Comparison of ENCODE assay signal across 8 cellular contexts in genomic region chr3:138051946-138052802, GRCh38. TPM values are rescaled to one million over a fixed set of nuclear protein-coding genes. Genes with fewer than 3 reads are reported as not detected.
A peak's percentile ranks its signal among the peaks of the same experiment; 100 is the strongest.
DNase-seq lines count a peak whose midpoint lies in the region; ATAC-seq, FAIRE-seq and TF ChIP-seq lines count a peak whose summit lies in the region.

No MANE protein-coding gene starts in this region.

- H3K4me2 ChIP-seq in HepG2 (ENCODE audit: low read depth, low read length) = no peak overlapping the region

- H3K4me3 ChIP-seq in AG09309 (ENCODE audit: control insufficient read depth, low read depth, low read length) = no peak overlapping the region
- no peak overlapping the region for H3K4me3 ChIP-seq in HepG2 (replicated peaks in 1 of 3; ENCODE audit: insufficient read depth in 1 of 3, low read depth in 2 of 3, low read length in 3 of 3)

- no peak overlapping the region for H3K9ac ChIP-seq in HepG2 (ENCODE audit: insufficient read depth, low read depth, low read length)

- H3K4me1 ChIP-seq in HepG2 (ENCODE audit: insufficient read depth, low read length) = no peaks in the 10 kb centered on the region

- WGBS in HepG2 (ENCODE audit: low lambda C conversion rate) = 33% methylated on average over 8 of the region's 8 CpGs

- DNase-seq in AG09309 (ENCODE audit: low read depth) = no peak
- DNase-seq in NCI-H146 treated with DMSO at 0.1 percent for 48 hours (lab: John Stamatoyannopoulos, UW; ENCODE audit: unreplicated experiment) = peak; percentile 35
- peak; percentile 28 for DNase-seq in HepG2 (ENCODE audit: low spot score)
- no peak for DNase-seq in CD4-positive, alpha-beta T cell
- no peak for DNase-seq in GF-D8 (lab: John Stamatoyannopoulos, UW)

- intact Hi-C loops in HepG2 (cut with micrococcal nuclease; ENCODE audit: unreplicated experiment) = no loop called here
- intact Hi-C loops in CD4-positive, alpha-beta T cell (cut with DNase I, micrococcal nuclease) = no loop called here

- no peak overlapping the region for H3K27ac ChIP-seq in HepG2 (ENCODE audit: extremely low read length, insufficient read depth, low read length)
- H3K27ac ChIP-seq in CD4-positive, alpha-beta T cell (ENCODE audit: low read depth, low read length) = no peak overlapping the region

- CTCF ChIA-PET in HepG2 (lab: Yijun Ruan, JAX; ENCODE audit: low intra/inter-chr PET ratio, low total read pairs) = no interaction called here
- CTCF ChIA-PET in CD4-positive, alpha-beta T cell (lab: Charles Lee) = no interaction called here

- TF ChIP-seq EP300 in HepG2 (IDR thresholded peaks at IDR 0.05; ENCODE audit: low read depth in 2 of 2, low read length in 2 of 2) (no peak), HepG2 (CRISPR knock-in tag; IDR thresholded peaks at IDR 0.05; ENCODE audit: borderline replicate concordance) (no peak)

- H3K9me3 Mint-ChIP-seq in brain = no peaks in the 10 kb centered on the region
- no peaks in the 10 kb centered on the region for H3K9me3 Mint-ChIP-seq in CD4-positive, alpha-beta T cell

- ATAC-seq in HG02763 (IDR thresholded peaks at IDR 0.05; ENCODE audit: unreplicated experiment) = peak; percentile 79
- ATAC-seq in HepG2 = peak; percentile 92
- no peak for ATAC-seq in CD4-positive, alpha-beta T cell (ENCODE audit: poor library complexity)

- BruUV-seq in HepG2 (replicated peaks; lab: Mats Ljungman, UMichigan) = no TSS peak

- 0 out of 2 replicates have a peak, but pooled peaks have one; percentile 10 for TF ChIP-seq RAD21 in HepG2 (CRISPR knock-in tag; IDR thresholded peaks at IDR 0.05)

- no peak overlapping the region for H2AFZ ChIP-seq in HepG2 (ENCODE audit: low read length)

- H4K20me1 ChIP-seq in HepG2 (ENCODE audit: insufficient read depth, low read length) = no peaks in the 10 kb centered on the region

- no peaks in the 10 kb centered on the region for H3K36me3 ChIP-seq in HepG2 (replicated peaks in 1 of 2; ENCODE audit: control insufficient read depth in 1 of 2, insufficient read depth in 2 of 2, low read length in 2 of 2)

- H3K79me2 ChIP-seq in HepG2 (ENCODE audit: insufficient read depth, low read length) = no peaks in the 10 kb centered on the region

- H3K27ac Mint-ChIP-seq in brain = no peak overlapping the region
- no peak overlapping the region for H3K27ac Mint-ChIP-seq in CD4-positive, alpha-beta T cell

- FAIRE-seq in HepG2 (lab: Jason Lieb, UNC) = peak; percentile 23

- no peak overlapping the region for H3K4me3 Mint-ChIP-seq in brain
- no peak overlapping the region for H3K4me3 Mint-ChIP-seq in CD4-positive, alpha-beta T cell

- no peak for TF ChIP-seq POLR2A in HepG2 (IDR thresholded peaks at IDR 0.05; ENCODE audit: insufficient read depth in 1 of 2, low read depth in 2 of 2, low read length in 2 of 2)

- no peaks in the 10 kb centered on the region for H3K9me3 ChIP-seq in HepG2 (ENCODE audit: low read length)
- no peaks in the 10 kb centered on the region for H3K9me3 ChIP-seq in CD4-positive, alpha-beta T cell (ENCODE audit: control insufficient read depth, low read length)

- no peaks in the 10 kb centered on the region for H3K27me3 Mint-ChIP-seq in brain
- H3K27me3 Mint-ChIP-seq in CD4-positive, alpha-beta T cell = peaks cover 34% of the 10 kb centered on the region

- in situ Hi-C loops in HepG2 (cut with HindIII; ENCODE audit: extremely low pct_ligation_motif_present, low pct_unique_long_range_greater_than_20kb) = no loop called here

- H3K36me3 Mint-ChIP-seq in brain = peaks cover 4% of the 10 kb centered on the region
- H3K36me3 Mint-ChIP-seq in CD4-positive, alpha-beta T cell (ENCODE audit: low read depth) = no peaks in the 10 kb centered on the region

- TF ChIP-seq CTCF in AG09309 (IDR thresholded peaks at IDR 0.05; ENCODE audit: control insufficient read depth, insufficient read depth, low read depth, low read length, missing control alignments) = peak; percentile 82
- peak; percentile 81 for TF ChIP-seq CTCF in GM12872 (IDR thresholded peaks at IDR 0.05; ENCODE audit: insufficient read depth, low read depth, low read length)
- TF ChIP-seq CTCF in brain (conservative IDR thresholded peaks at IDR 0.05) = peak; percentile 55 to 73
- peak; percentile 82 for TF ChIP-seq CTCF in HepG2 (CRISPR knock-in tag; IDR thresholded peaks at IDR 0.05)
- TF ChIP-seq CTCF in CD4-positive, alpha-beta T cell (IDR thresholded peaks at IDR 0.05) = no peak

- no peaks in the 10 kb centered on the region for H3K27me3 ChIP-seq in HepG2 (ENCODE audit: control insufficient read depth in 1 of 2, insufficient read depth in 2 of 2, low read length in 2 of 2)
- H3K27me3 ChIP-seq in CD4-positive, alpha-beta T cell (ENCODE audit: control insufficient read depth, insufficient read depth, low read length) = peaks cover 23% of the 10 kb centered on the region

- POLR2A ChIA-PET in HepG2 (lab: Yijun Ruan, JAX) = no interaction called here
- POLR2A ChIA-PET in CD4-positive, alpha-beta T cell (lab: Charles Lee) = no interaction called here

- peaks cover 14% of the 10 kb centered on the region for H3K4me1 Mint-ChIP-seq in brain
- H3K4me1 Mint-ChIP-seq in CD4-positive, alpha-beta T cell (ENCODE audit: low read depth) = no peaks in the 10 kb centered on the region

TF ChIP-seq in HepG2, 621 proteins besides CTCF, POLR2A, EP300 and RAD21 (continues in another document):
- TF ChIP-seq LCORL (IDR thresholded peaks at IDR 0.05) (no peak), LCORL (CRISPR knock-in tag; IDR thresholded peaks at IDR 0.05) (no peak), JDP2 (CRISPR knock-in tag; IDR thresholded peaks at IDR 0.05; ENCODE audit: borderline replicate concordance) (no peak), ZNF768 (CRISPR knock-in tag; IDR thresholded peaks at IDR 0.05) (no peak), SMARCE1 (IDR thresholded peaks at IDR 0.05; ENCODE audit: borderline replicate concordance) (no peak), HOXA3 (CRISPR knock-in tag; IDR thresholded peaks at IDR 0.05) (no peak), ZNF615 (CRISPR knock-in tag; IDR thresholded peaks at IDR 0.05; ENCODE audit: borderline replicate concordance) (no peak), SRF (IDR thresholded peaks at IDR 0.05; ENCODE audit: low read depth, low read length) (no peak), DZIP1 (CRISPR knock-in tag; IDR thresholded peaks at IDR 0.05) (no peak), ZNF33B (CRISPR knock-in tag; IDR thresholded peaks at IDR 0.05) (no peak), ZNF530 (CRISPR knock-in tag; IDR thresholded peaks at IDR 0.05; ENCODE audit: low read depth) (no peak), MBD4 (IDR thresholded peaks at IDR 0.05; ENCODE audit: borderline replicate concordance, low read length) (no peak), SMC3 (IDR thresholded peaks at IDR 0.05; ENCODE audit: low read length) (peak; percentile 45; the same call in 1 of the 2 replicates), SSRP1 (CRISPR knock-in tag; IDR thresholded peaks at IDR 0.05) (no peak), ATRX (CRISPR knock-in tag; IDR thresholded peaks at IDR 0.05; ENCODE audit: borderline replicate concordance) (no peak)

RNA-seq across cellular contexts. Expression of gene CLDN18, which starts 42.2 kb away (rescaled TPM):
- polyA plus RNA-seq in brain (ENCODE audit: insufficient read depth, low read depth, low replicate concordance) (not detected), HepG2 (2011; rRNA removed) (not detected in 2 replicates)
- not detected in 2 replicates for total RNA-seq in HepG2 (2016; rRNA removed; fragmentation: Illumina TruSeq; extraction: Trizol)
- total RNA-seq in HepG2 (2016; cell fraction: cytosol; rRNA removed; fragmentation: Illumina TruSeq; extraction: Trizol; ENCODE audit: low read depth) = not detected in 2 replicates
- total RNA-seq in HepG2 (2016; cell fraction: insoluble cytoplasmic fraction; rRNA removed; fragmentation: Illumina TruSeq; extraction: Trizol) = not detected in 2 replicates
- not detected in 2 replicates for total RNA-seq in HepG2 (2016; cell fraction: membrane; rRNA removed; fragmentation: Illumina TruSeq; extraction: Trizol)
- not detected in 2 replicates for total RNA-seq in HepG2 (2016; cell fraction: nucleus; rRNA removed; fragmentation: Illumina TruSeq; extraction: Trizol)
- not detected in 2 replicates for polyA plus RNA-seq in HepG2 (2011; cell fraction: cytosol; rRNA removed)
- not detected in 2 replicates for polyA plus RNA-seq in HepG2 (2011; cell fraction: nucleus; rRNA removed)
- polyA plus RNA-seq in HepG2 (2012) = not detected in 2 replicates
- polyA plus RNA-seq in HepG2 (2016; cell fraction: cytosol; fragmentation: Illumina TruSeq; extraction: Trizol; ENCODE audit: low read depth) = not detected in 2 replicates
- polyA plus RNA-seq in HepG2 (2016; cell fraction: insoluble cytoplasmic fraction; fragmentation: Illumina TruSeq; extraction: Trizol; ENCODE audit: low read depth) = not detected in 2 replicates
- polyA plus RNA-seq in HepG2 (2016; cell fraction: membrane; fragmentation: Illumina TruSeq; extraction: Trizol; ENCODE audit: low read depth) = not detected in 2 replicates
- not detected in 2 replicates for polyA plus RNA-seq in HepG2 (2016; cell fraction: nucleus; fragmentation: Illumina TruSeq; extraction: Trizol; ENCODE audit: insufficient read depth, low read depth)
- not detected in 2 replicates for polyA minus RNA-seq in HepG2 (2011; rRNA and poly(A)+ RNA removed; ENCODE audit: low replicate concordance)
- polyA minus RNA-seq in HepG2 (2011; cell fraction: cytosol; rRNA and poly(A)+ RNA removed) = not detected in 2 replicates
- not detected in 2 replicates for polyA minus RNA-seq in HepG2 (2011; cell fraction: nucleus; rRNA and poly(A)+ RNA removed)
- not detected for total RNA-seq in CD4-positive, alpha-beta T cell

Comparison
In these comparisons a context has a peak if more than half of its experiments do, and no peak if none do; other contexts are left out.
1. DNase-seq: peak in NCI-H146 treated with DMSO at 0.1 percent for 48 hours (single experiment) and HepG2 (single experiment); none in AG09309 (single experiment), CD4-positive, alpha-beta T cell (0 of 10) and GF-D8 (single experiment).